1 cellular context compared by ENCODE assay signal in the genomic region with DNA sequence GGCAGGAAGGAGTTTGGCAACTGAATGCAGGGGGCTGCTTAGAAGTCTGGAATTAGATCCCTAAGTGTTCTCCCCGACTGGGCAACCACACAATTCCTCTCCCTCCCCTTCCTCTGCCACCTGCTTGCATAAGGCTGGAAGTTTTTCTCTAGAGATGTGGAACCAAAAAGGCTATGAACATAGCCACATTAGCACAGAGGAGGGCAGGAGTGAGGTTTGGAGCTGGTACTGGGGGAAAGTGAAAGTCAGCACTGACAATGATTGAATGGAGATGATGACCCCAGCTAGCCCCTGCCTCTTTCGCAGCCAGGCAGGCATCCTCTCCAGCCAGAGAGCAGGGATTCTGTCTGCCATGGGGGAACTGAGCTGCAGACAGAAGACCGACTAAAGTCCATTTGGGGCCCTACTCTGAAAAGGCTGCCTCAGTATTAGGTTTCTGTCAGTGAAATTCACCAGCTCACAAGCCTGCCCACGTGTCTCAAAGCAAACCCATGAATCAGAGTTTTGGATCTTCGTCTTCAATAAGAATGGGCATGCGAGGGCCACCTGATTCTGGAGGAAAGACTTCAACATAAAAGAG.
TF ChIP-seq lines count a peak whose summit lies in the region.

No MANE protein-coding gene starts in this region.

TF ChIP-seq in HepG2, 621 proteins besides CTCF, POLR2A, EP300 and RAD21 (continued from another document and continues in another):
- TF ChIP-seq, protein P1, sequence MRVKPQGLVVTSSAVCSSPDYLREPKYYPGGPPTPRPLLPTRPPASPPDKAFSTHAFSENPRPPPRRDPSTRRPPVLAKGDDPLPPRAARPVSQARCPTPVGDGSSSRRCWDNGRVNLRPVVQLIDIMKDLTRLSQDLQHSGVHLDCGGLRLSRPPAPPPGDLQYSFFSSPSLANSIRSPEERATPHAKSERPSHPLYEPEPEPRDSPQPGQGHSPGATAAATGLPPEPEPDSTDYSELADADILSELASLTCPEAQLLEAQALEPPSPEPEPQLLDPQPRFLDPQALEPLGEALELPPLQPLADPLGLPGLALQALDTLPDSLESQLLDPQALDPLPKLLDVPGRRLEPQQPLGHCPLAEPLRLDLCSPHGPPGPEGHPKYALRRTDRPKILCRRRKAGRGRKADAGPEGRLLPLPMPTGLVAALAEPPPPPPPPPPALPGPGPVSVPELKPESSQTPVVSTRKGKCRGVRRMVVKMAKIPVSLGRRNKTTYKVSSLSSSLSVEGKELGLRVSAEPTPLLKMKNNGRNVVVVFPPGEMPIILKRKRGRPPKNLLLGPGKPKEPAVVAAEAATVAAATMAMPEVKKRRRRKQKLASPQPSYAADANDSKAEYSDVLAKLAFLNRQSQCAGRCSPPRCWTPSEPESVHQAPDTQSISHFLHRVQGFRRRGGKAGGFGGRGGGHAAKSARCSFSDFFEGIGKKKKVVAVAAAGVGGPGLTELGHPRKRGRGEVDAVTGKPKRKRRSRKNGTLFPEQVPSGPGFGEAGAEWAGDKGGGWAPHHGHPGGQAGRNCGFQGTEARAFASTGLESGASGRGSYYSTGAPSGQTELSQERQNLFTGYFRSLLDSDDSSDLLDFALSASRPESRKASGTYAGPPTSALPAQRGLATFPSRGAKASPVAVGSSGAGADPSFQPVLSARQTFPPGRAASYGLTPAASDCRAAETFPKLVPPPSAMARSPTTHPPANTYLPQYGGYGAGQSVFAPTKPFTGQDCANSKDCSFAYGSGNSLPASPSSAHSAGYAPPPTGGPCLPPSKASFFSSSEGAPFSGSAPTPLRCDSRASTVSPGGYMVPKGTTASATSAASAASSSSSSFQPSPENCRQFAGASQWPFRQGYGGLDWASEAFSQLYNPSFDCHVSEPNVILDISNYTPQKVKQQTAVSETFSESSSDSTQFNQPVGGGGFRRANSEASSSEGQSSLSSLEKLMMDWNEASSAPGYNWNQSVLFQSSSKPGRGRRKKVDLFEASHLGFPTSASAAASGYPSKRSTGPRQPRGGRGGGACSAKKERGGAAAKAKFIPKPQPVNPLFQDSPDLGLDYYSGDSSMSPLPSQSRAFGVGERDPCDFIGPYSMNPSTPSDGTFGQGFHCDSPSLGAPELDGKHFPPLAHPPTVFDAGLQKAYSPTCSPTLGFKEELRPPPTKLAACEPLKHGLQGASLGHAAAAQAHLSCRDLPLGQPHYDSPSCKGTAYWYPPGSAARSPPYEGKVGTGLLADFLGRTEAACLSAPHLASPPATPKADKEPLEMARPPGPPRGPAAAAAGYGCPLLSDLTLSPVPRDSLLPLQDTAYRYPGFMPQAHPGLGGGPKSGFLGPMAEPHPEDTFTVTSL (CRISPR knock-in tag; IDR thresholded peaks at IDR 0.05; ENCODE audit: borderline replicate concordance): peak; percentile 72; the same call in 1 of the 2 replicates
- TF ChIP-seq, protein P2, sequence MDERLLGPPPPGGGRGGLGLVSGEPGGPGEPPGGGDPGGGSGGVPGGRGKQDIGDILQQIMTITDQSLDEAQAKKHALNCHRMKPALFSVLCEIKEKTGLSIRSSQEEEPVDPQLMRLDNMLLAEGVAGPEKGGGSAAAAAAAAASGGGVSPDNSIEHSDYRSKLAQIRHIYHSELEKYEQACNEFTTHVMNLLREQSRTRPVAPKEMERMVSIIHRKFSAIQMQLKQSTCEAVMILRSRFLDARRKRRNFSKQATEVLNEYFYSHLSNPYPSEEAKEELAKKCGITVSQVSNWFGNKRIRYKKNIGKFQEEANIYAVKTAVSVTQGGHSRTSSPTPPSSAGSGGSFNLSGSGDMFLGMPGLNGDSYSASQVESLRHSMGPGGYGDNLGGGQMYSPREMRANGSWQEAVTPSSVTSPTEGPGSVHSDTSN (CRISPR knock-in tag; IDR thresholded peaks at IDR 0.05): peak; percentile 65
- peak; percentile 74; the same call in 1 of the 2 replicates for TF ChIP-seq HDAC1 (CRISPR knock-in tag; IDR thresholded peaks at IDR 0.05)
- 0 out of 2 replicates have a peak, but pooled peaks have one; percentile 50 for TF ChIP-seq ZNF777 (CRISPR knock-in tag; IDR thresholded peaks at IDR 0.05)
- 0 out of 2 replicates have a peak, but pooled peaks have one; percentile 31 for TF ChIP-seq ZFP37 (CRISPR knock-in tag; IDR thresholded peaks at IDR 0.05; ENCODE audit: borderline replicate concordance)
- peak; percentile 24 for TF ChIP-seq STAG1 (CRISPR knock-in tag; IDR thresholded peaks at IDR 0.05)
- no peak for TF ChIP-seq JUND (CRISPR knock-in tag; IDR thresholded peaks at IDR 0.05)
- no peak for TF ChIP-seq NFYC (CRISPR knock-in tag; IDR thresholded peaks at IDR 0.05)
- no peak for TF ChIP-seq ZFP82 (CRISPR knock-in tag; IDR thresholded peaks at IDR 0.05; ENCODE audit: borderline replicate concordance)
- TF ChIP-seq MTF2 (CRISPR knock-in tag; IDR thresholded peaks at IDR 0.05; ENCODE audit: borderline replicate concordance): no peak
- TF ChIP-seq PAF1 (CRISPR knock-in tag; IDR thresholded peaks at IDR 0.05): no peak
- TF ChIP-seq MZF1 (CRISPR knock-in tag; IDR thresholded peaks at IDR 0.05; ENCODE audit: borderline replicate concordance): no peak
- no peak for TF ChIP-seq EEA1 (CRISPR knock-in tag; IDR thresholded peaks at IDR 0.05; ENCODE audit: borderline replicate concordance)
- no peak for TF ChIP-seq ZNF382 (CRISPR knock-in tag; IDR thresholded peaks at IDR 0.05; ENCODE audit: borderline replicate concordance)
- TF ChIP-seq, protein P3, sequence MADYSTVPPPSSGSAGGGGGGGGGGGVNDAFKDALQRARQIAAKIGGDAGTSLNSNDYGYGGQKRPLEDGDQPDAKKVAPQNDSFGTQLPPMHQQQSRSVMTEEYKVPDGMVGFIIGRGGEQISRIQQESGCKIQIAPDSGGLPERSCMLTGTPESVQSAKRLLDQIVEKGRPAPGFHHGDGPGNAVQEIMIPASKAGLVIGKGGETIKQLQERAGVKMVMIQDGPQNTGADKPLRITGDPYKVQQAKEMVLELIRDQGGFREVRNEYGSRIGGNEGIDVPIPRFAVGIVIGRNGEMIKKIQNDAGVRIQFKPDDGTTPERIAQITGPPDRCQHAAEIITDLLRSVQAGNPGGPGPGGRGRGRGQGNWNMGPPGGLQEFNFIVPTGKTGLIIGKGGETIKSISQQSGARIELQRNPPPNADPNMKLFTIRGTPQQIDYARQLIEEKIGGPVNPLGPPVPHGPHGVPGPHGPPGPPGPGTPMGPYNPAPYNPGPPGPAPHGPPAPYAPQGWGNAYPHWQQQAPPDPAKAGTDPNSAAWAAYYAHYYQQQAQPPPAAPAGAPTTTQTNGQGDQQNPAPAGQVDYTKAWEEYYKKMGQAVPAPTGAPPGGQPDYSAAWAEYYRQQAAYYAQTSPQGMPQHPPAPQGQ (CRISPR knock-in tag; IDR thresholded peaks at IDR 0.05; ENCODE audit: borderline replicate concordance): 0 out of 2 replicates have a peak, but pooled peaks have one; percentile 16
- no peak for TF ChIP-seq ZNF616 (CRISPR knock-in tag; IDR thresholded peaks at IDR 0.05; ENCODE audit: low read depth)
- no peak for TF ChIP-seq NCOA5 (CRISPR knock-in tag; IDR thresholded peaks at IDR 0.05)
- TF ChIP-seq HNRNPUL1 (IDR thresholded peaks at IDR 0.05; ENCODE audit: low read depth, low read length): no peak
- TF ChIP-seq ATRX (CRISPR knock-in tag; IDR thresholded peaks at IDR 0.05; ENCODE audit: borderline replicate concordance): no peak
- no peak for TF ChIP-seq SOX6 (IDR thresholded peaks at IDR 0.05)
- TF ChIP-seq SOX6 (CRISPR knock-in tag; IDR thresholded peaks at IDR 0.05): peak; percentile 89
- TF ChIP-seq, protein P4, sequence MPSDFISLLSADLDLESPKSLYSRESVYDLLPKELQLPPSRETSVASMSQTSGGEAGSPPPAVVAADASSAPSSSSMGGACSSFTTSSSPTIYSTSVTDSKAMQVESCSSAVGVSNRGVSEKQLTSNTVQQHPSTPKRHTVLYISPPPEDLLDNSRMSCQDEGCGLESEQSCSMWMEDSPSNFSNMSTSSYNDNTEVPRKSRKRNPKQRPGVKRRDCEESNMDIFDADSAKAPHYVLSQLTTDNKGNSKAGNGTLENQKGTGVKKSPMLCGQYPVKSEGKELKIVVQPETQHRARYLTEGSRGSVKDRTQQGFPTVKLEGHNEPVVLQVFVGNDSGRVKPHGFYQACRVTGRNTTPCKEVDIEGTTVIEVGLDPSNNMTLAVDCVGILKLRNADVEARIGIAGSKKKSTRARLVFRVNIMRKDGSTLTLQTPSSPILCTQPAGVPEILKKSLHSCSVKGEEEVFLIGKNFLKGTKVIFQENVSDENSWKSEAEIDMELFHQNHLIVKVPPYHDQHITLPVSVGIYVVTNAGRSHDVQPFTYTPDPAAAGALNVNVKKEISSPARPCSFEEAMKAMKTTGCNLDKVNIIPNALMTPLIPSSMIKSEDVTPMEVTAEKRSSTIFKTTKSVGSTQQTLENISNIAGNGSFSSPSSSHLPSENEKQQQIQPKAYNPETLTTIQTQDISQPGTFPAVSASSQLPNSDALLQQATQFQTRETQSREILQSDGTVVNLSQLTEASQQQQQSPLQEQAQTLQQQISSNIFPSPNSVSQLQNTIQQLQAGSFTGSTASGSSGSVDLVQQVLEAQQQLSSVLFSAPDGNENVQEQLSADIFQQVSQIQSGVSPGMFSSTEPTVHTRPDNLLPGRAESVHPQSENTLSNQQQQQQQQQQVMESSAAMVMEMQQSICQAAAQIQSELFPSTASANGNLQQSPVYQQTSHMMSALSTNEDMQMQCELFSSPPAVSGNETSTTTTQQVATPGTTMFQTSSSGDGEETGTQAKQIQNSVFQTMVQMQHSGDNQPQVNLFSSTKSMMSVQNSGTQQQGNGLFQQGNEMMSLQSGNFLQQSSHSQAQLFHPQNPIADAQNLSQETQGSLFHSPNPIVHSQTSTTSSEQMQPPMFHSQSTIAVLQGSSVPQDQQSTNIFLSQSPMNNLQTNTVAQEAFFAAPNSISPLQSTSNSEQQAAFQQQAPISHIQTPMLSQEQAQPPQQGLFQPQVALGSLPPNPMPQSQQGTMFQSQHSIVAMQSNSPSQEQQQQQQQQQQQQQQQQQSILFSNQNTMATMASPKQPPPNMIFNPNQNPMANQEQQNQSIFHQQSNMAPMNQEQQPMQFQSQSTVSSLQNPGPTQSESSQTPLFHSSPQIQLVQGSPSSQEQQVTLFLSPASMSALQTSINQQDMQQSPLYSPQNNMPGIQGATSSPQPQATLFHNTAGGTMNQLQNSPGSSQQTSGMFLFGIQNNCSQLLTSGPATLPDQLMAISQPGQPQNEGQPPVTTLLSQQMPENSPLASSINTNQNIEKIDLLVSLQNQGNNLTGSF (CRISPR knock-in tag; IDR thresholded peaks at IDR 0.05): no peak
- no peak for TF ChIP-seq ZNF737 (CRISPR knock-in tag; IDR thresholded peaks at IDR 0.05; ENCODE audit: borderline replicate concordance)
- TF ChIP-seq SALL2 (CRISPR knock-in tag; IDR thresholded peaks at IDR 0.05): 0 out of 2 replicates have a peak, but pooled peaks have one; percentile 52
- no peak; the same call in 1 of the 2 replicates for TF ChIP-seq ZNF782 (CRISPR knock-in tag; IDR thresholded peaks at IDR 0.05; ENCODE audit: borderline replicate concordance)
- TF ChIP-seq, protein P5, sequence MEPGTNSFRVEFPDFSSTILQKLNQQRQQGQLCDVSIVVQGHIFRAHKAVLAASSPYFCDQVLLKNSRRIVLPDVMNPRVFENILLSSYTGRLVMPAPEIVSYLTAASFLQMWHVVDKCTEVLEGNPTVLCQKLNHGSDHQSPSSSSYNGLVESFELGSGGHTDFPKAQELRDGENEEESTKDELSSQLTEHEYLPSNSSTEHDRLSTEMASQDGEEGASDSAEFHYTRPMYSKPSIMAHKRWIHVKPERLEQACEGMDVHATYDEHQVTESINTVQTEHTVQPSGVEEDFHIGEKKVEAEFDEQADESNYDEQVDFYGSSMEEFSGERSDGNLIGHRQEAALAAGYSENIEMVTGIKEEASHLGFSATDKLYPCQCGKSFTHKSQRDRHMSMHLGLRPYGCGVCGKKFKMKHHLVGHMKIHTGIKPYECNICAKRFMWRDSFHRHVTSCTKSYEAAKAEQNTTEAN (CRISPR knock-in tag; conservative IDR thresholded peaks at IDR 0.05): peak; percentile 74; the same call in 1 of the 2 replicates
- TF ChIP-seq, protein P6, sequence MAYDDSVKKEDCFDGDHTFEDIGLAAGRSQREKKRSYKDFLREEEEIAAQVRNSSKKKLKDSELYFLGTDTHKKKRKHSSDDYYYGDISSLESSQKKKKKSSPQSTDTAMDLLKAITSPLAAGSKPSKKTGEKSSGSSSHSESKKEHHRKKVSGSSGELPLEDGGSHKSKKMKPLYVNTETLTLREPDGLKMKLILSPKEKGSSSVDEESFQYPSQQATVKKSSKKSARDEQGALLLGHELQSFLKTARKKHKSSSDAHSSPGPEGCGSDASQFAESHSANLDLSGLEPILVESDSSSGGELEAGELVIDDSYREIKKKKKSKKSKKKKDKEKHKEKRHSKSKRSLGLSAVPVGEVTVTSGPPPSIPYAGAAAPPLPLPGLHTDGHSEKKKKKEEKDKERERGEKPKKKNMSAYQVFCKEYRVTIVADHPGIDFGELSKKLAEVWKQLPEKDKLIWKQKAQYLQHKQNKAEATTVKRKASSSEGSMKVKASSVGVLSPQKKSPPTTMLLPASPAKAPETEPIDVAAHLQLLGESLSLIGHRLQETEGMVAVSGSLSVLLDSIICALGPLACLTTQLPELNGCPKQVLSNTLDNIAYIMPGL (CRISPR knock-in tag; IDR thresholded peaks at IDR 0.05; ENCODE audit: borderline replicate concordance in 1 of 2, low read depth in 1 of 2): 0 out of 4 replicates have a peak, but pooled peaks of 1 of the 2 experiments have one; percentile 52
- TF ChIP-seq REL (CRISPR knock-in tag; conservative IDR thresholded peaks at IDR 0.05): no peak
- peak; percentile 75; the same call in 1 of the 2 replicates for TF ChIP-seq ZNF878 (CRISPR knock-in tag; IDR thresholded peaks at IDR 0.05)
- TF ChIP-seq HMG20B (CRISPR knock-in tag; conservative IDR thresholded peaks at IDR 0.05): peak; percentile 34; the same call in 1 of the 2 replicates
- TF ChIP-seq, protein P7, sequence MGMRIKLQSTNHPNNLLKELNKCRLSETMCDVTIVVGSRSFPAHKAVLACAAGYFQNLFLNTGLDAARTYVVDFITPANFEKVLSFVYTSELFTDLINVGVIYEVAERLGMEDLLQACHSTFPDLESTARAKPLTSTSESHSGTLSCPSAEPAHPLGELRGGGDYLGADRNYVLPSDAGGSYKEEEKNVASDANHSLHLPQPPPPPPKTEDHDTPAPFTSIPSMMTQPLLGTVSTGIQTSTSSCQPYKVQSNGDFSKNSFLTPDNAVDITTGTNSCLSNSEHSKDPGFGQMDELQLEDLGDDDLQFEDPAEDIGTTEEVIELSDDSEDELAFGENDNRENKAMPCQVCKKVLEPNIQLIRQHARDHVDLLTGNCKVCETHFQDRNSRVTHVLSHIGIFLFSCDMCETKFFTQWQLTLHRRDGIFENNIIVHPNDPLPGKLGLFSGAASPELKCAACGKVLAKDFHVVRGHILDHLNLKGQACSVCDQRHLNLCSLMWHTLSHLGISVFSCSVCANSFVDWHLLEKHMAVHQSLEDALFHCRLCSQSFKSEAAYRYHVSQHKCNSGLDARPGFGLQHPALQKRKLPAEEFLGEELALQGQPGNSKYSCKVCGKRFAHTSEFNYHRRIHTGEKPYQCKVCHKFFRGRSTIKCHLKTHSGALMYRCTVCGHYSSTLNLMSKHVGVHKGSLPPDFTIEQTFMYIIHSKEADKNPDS (CRISPR knock-in tag; IDR thresholded peaks at IDR 0.05): no peak
- TF ChIP-seq FOXA3 (CRISPR knock-in tag; IDR thresholded peaks at IDR 0.05): peak; percentile 55
- no peak for TF ChIP-seq ZNF577 (CRISPR knock-in tag; IDR thresholded peaks at IDR 0.05; ENCODE audit: borderline replicate concordance, low read depth)
- TF ChIP-seq, protein P8, sequence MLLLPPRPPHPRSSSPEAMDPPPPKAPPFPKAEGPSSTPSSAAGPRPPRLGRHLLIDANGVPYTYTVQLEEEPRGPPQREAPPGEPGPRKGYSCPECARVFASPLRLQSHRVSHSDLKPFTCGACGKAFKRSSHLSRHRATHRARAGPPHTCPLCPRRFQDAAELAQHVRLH (CRISPR knock-in tag; IDR thresholded peaks at IDR 0.05; ENCODE audit: borderline replicate concordance, low read depth): peak; percentile 42; the same call in 1 of the 2 replicates
- 0 out of 2 replicates have a peak, but pooled peaks have one; percentile 17 for TF ChIP-seq ZNF143 (CRISPR knock-in tag; IDR thresholded peaks at IDR 0.05)
- TF ChIP-seq POLR2AphosphoS2 (IDR thresholded peaks at IDR 0.05; ENCODE audit: low read depth, low read length): no peak
